Comparison of ENCODE assay signal across 9 cellular contexts in genomic region chrY:2841471-2841893, GRCh38. TPM values are rescaled to one million over a fixed set of nuclear protein-coding genes. Genes with fewer than 3 reads are reported as not detected.
DNase-seq lines count a peak whose midpoint lies in the region; ATAC-seq and TF ChIP-seq lines count a peak whose summit lies in the region.
"Had no signal": no experiment of that assay in that cellular context is flagged by ENCODE, and none has a peak within 500 bp of the region (broad histone marks: within the 10 kb centered on the region; RNA-seq: fewer than 3 reads in every experiment).

Gene RPS4Y1, plus strand, starts transcription at chrY:2841602. Its CDS starts 23 bp downstream, at chrY:2841625.

- peak within 1 kb of the TSS; percentile 94 for H3K27ac Mint-ChIP-seq in central memory CD8-positive, alpha-beta T cell (ENCODE audit: low read depth)

- peaks cover 9% of the 10 kb centered on the region for H3K27me3 Mint-ChIP-seq in central memory CD8-positive, alpha-beta T cell

- ATAC-seq in HG02588 (IDR thresholded peaks at IDR 0.05; ENCODE audit: unreplicated experiment), result peak; percentile 81
- peak; percentile 84 for ATAC-seq in central memory CD8-positive, alpha-beta T cell (replicated peaks; ENCODE audit: extremely low read depth, poor library complexity, severe bottlenecking)
- no peak for ATAC-seq in GM18505 (IDR thresholded peaks at IDR 0.05; ENCODE audit: unreplicated experiment)
- no peak for ATAC-seq in HG02852 (IDR thresholded peaks at IDR 0.05; ENCODE audit: unreplicated experiment)

- no peaks in the 10 kb centered on the region for H3K9me3 ChIP-seq in breast epithelium

- H3K4me3 Mint-ChIP-seq in central memory CD8-positive, alpha-beta T cell, result peak within 1 kb of the TSS; percentile 93

- DNase-seq in BJ (ENCODE audit: low read depth) (no peak), RWPE1 (ENCODE audit: low spot score) (peak; percentile 1), myocyte (ENCODE audit: low read depth) (peak; percentile 77), breast epithelium (ENCODE audit: low spot score in 2 of 2) (no peak)
- peak; percentile 41 to 70 for DNase-seq in central memory CD8-positive, alpha-beta T cell (ENCODE audit: low spot score in 2 of 2)

- H3K9me3 Mint-ChIP-seq in central memory CD8-positive, alpha-beta T cell, result peaks cover 6% of the 10 kb centered on the region

- H3K27ac ChIP-seq in RWPE1 (peak within 1 kb of the TSS; percentile 60), breast epithelium (no peak within 1 kb of the TSS)

- peak within 1 kb of the TSS; percentile 77 for H3K4me3 ChIP-seq in BJ (ENCODE audit: low read depth, low read length)
- peak within 1 kb of the TSS in 1 of 3 donors; percentile 55 for H3K4me3 ChIP-seq in breast epithelium

- H3K36me3 ChIP-seq in BJ (ENCODE audit: control insufficient read depth, insufficient read depth, low read length) (peaks cover 12% of the 10 kb centered on the region), breast epithelium (no peaks in the 10 kb centered on the region)

- POLR2A ChIA-PET in BJ (lab: Charles Lee) (no interaction called here), RWPE1 (lab: Yijun Ruan, JAX; ENCODE audit: low non-redundant PET) (no interaction called here)

- intact Hi-C loops in breast epithelium (cut with DNase I; ENCODE audit: low total_unique reads), result no loop called here

- TF ChIP-seq CTCF in BJ (IDR thresholded peaks at IDR 0.05; ENCODE audit: insufficient read depth, low read depth, low read length) (no peak), RWPE1 (conservative IDR thresholded peaks at IDR 0.05; ENCODE audit: low read depth) (no peak), breast epithelium (IDR thresholded peaks at IDR 0.05) (no peak)

- H3K27me3 ChIP-seq in BJ (ENCODE audit: control insufficient read depth, insufficient read depth, low read length) (no peaks in the 10 kb centered on the region), breast epithelium (no peaks in the 10 kb centered on the region)

- peaks cover 40% of the 10 kb centered on the region for H3K4me1 Mint-ChIP-seq in central memory CD8-positive, alpha-beta T cell

- H3K36me3 Mint-ChIP-seq in central memory CD8-positive, alpha-beta T cell (ENCODE audit: insufficient read depth), result peaks cover 39% of the 10 kb centered on the region

- no peaks in the 10 kb centered on the region for H3K4me1 ChIP-seq in breast epithelium

- no peak for TF ChIP-seq POLR2A in GM18505 (IDR thresholded peaks at IDR 0.05; ENCODE audit: borderline replicate concordance, extremely low read depth, insufficient read depth, insufficient read length)
- TF ChIP-seq POLR2A in breast epithelium (IDR thresholded peaks at IDR 0.05), result no peak

- CTCF ChIA-PET in BJ (lab: Yijun Ruan, JAX), result no interaction called here
- CTCF ChIA-PET in RWPE1 (lab: Yijun Ruan, JAX), result no interaction called here

RNA-seq across cellular contexts. Expression of gene RPS4Y1, which starts in this region (rescaled TPM):
- polyA plus RNA-seq in BJ (2011; rRNA removed), result 512 and 718 TPM in 2 replicates
- polyA minus RNA-seq in BJ (2011; rRNA and poly(A)+ RNA removed), result 171 and 213 TPM in 2 replicates
- 281 and 297 TPM in 2 replicates for total RNA-seq in myocyte
- 351 TPM for polyA plus RNA-seq in myocyte (2012)
- total RNA-seq in breast epithelium, result 100 to 1,000 TPM in 1 of 3 donors, under 1 TPM in 1, not detected in 1; 0.66 to 309 TPM
- total RNA-seq: dermis microvascular lymphatic vessel endothelial cell had no signal

Comparison
In these comparisons a context has a peak if more than half of its experiments do, and no peak if none do; other contexts are left out.
1. DNase-seq: peak in RWPE1 (single experiment), central memory CD8-positive, alpha-beta T cell (2 of 2) and myocyte (single experiment); none in BJ (single experiment) and breast epithelium (0 of 2).
2. ATAC-seq: peak in HG02588 (single experiment) and central memory CD8-positive, alpha-beta T cell (single experiment); none in GM18505 (single experiment) and HG02852 (single experiment).